16 cellular contexts compared by ENCODE assay signal in genomic region chr11:15985127-15985862, GRCh38.
"Had no signal": no experiment of that assay in that cellular context is flagged by ENCODE, and none has a peak within 500 bp of the region (broad histone marks: within the 10 kb centered on the region; RNA-seq: fewer than 3 reads in every experiment).

No MANE protein-coding gene starts in this region.

- H3K27ac ChIP-seq: foreskin keratinocyte, ovary, sigmoid colon, VCaP had no signal

- H3K36me3 Mint-ChIP-seq: memory B cell; stimulated activated naive B cell treated with anti-CD40 and anti-IgM and Interleukin-4, amounts not matched to agents 10 μg/mL and 1 μg/mL and 100 μg/mL, for 72 hours had no signal

- H3K27ac Mint-ChIP-seq: activated CD4-positive, alpha-beta memory T cell treated with anti-CD3 and anti-CD28 coated beads, Interleukin-2, amount 10 ng/mL, durations not matched to agents 7 days and 5 days; activated CD4-positive, alpha-beta T cell treated with anti-CD3 and anti-CD28 coated beads for 36 hours; activated T-cell treated with anti-CD3 and anti-CD28 coated beads, Interleukin-2, amount 50 U/mL, for 72 hours; memory B cell; stimulated activated naive B cell treated with anti-CD40 and anti-IgM and Interleukin-4, amounts not matched to agents 10 μg/mL and 1 μg/mL and 100 μg/mL, for 72 hours had no signal

- H3K4me1 ChIP-seq: foreskin keratinocyte had no signal

- H3K9me3 Mint-ChIP-seq: activated CD4-positive, alpha-beta memory T cell treated with anti-CD3 and anti-CD28 coated beads, Interleukin-2, amount 10 ng/mL, durations not matched to agents 7 days and 5 days; activated T-cell treated with anti-CD3 and anti-CD28 coated beads, Interleukin-2, amount 50 U/mL, for 72 hours; brain; memory B cell; stimulated activated naive B cell treated with anti-CD40 and anti-IgM and Interleukin-4, amounts not matched to agents 10 μg/mL and 1 μg/mL and 100 μg/mL, for 72 hours had no signal

- H3K27me3 ChIP-seq: foreskin keratinocyte, ovary, sigmoid colon had no signal

- H3K4me3 ChIP-seq: ovary, sigmoid colon had no signal

- H3K4me1 Mint-ChIP-seq: activated CD4-positive, alpha-beta memory T cell treated with anti-CD3 and anti-CD28 coated beads, Interleukin-2, amount 10 ng/mL, durations not matched to agents 7 days and 5 days; activated CD4-positive, alpha-beta T cell treated with anti-CD3 and anti-CD28 coated beads for 36 hours; central memory CD8-positive, alpha-beta T cell; memory B cell; stimulated activated naive B cell treated with anti-CD40 and anti-IgM and Interleukin-4, amounts not matched to agents 10 μg/mL and 1 μg/mL and 100 μg/mL, for 72 hours had no signal

- H3K27me3 Mint-ChIP-seq: activated CD4-positive, alpha-beta memory T cell treated with anti-CD3 and anti-CD28 coated beads, Interleukin-2, amount 10 ng/mL, durations not matched to agents 7 days and 5 days; activated CD4-positive, alpha-beta T cell treated with anti-CD3 and anti-CD28 coated beads for 36 hours; brain; central memory CD8-positive, alpha-beta T cell; memory B cell; stimulated activated naive B cell treated with anti-CD40 and anti-IgM and Interleukin-4, amounts not matched to agents 10 μg/mL and 1 μg/mL and 100 μg/mL, for 72 hours had no signal

- DNase-seq: activated CD4-positive, alpha-beta memory T cell treated with anti-CD3 and anti-CD28 coated beads, Interleukin-2, amount 10 ng/mL, durations not matched to agents 7 days and 5 days; activated CD4-positive, alpha-beta T cell treated with anti-CD3 and anti-CD28 coated beads for 36 hours; activated CD8-positive, alpha-beta memory T cell treated with anti-CD3 and anti-CD28 coated beads, Interleukin-2, amount 50 U/mL, for 4 hours; activated T-cell treated with anti-CD3 and anti-CD28 coated beads, Interleukin-2, amount 50 U/mL, for 72 hours; foreskin keratinocyte; left cardiac atrium; ovary; sigmoid colon; stimulated activated CD4-positive, alpha-beta T cell treated with anti-CD3 and anti-CD28 coated beads, Interleukin-2, amount 100 ng/mL, for 24 hours; stimulated activated naive B cell treated with anti-CD40 and anti-IgM and Interleukin-4, amounts not matched to agents 10 μg/mL and 1 μg/mL and 100 μg/mL, for 72 hours; substantia nigra; trophoblast cell had no signal

- H3K4me3 Mint-ChIP-seq: activated CD4-positive, alpha-beta memory T cell treated with anti-CD3 and anti-CD28 coated beads, Interleukin-2, amount 10 ng/mL, durations not matched to agents 7 days and 5 days; activated CD4-positive, alpha-beta T cell treated with anti-CD3 and anti-CD28 coated beads for 36 hours; activated T-cell treated with anti-CD3 and anti-CD28 coated beads, Interleukin-2, amount 50 U/mL, for 72 hours; brain; central memory CD8-positive, alpha-beta T cell; memory B cell; stimulated activated naive B cell treated with anti-CD40 and anti-IgM and Interleukin-4, amounts not matched to agents 10 μg/mL and 1 μg/mL and 100 μg/mL, for 72 hours had no signal

- H3K36me3 ChIP-seq: ovary, sigmoid colon had no signal

- H3K9me3 ChIP-seq: ovary, sigmoid colon had no signal
